Comparison of ENCODE assay signal across 8 cellular contexts in the genomic region with DNA sequence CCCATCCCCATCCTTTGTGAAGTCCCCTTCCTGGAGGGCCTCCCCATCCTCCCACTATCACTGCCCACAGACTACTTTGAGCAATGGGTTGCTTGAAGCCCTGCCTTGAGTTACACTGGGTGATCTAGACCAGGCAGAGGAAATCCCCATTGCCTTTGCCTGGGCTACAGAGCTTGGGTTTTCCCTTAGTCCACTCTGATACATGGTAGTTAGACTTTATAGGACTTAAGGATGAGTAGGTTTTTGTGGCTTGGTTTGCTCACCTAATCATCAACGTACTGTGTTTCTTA. TPM values are rescaled to one million over a fixed set of nuclear protein-coding genes. Genes with fewer than 3 reads are reported as not detected.
DNase-seq lines count a peak whose midpoint lies in the region; ATAC-seq and TF ChIP-seq lines count a peak whose summit lies in the region.

No MANE protein-coding gene starts in this region.

- no peaks in the 10 kb centered on the region for H3K9me3 Mint-ChIP-seq in memory B cell

- ATAC-seq in GM21786 (IDR thresholded peaks at IDR 0.05; ENCODE audit: unreplicated experiment) (peak; percentile 32), memory B cell (ENCODE audit: low read depth) (peak; percentile 36)

- no peak for TF ChIP-seq EP300 in suprapubic skin (IDR thresholded peaks at IDR 0.05)

- peaks cover 80% of the 10 kb centered on the region for H3K4me1 Mint-ChIP-seq in memory B cell

- H3K36me3 ChIP-seq in SJCRH30 (no peaks in the 10 kb centered on the region), suprapubic skin (no peaks in the 10 kb centered on the region)

- peak overlapping the region; percentile 76 for H3K4me3 Mint-ChIP-seq in memory B cell

- H3K4me1 ChIP-seq in SJCRH30 (peaks cover 65% of the 10 kb centered on the region), suprapubic skin (peaks cover 22% of the 10 kb centered on the region)

- peak overlapping the region; percentile 92 for H3K27ac Mint-ChIP-seq in memory B cell

- WGBS in suprapubic skin = 81% methylated on average over 1 of the region's 1 CpG

- H3K9me3 ChIP-seq in SJCRH30 (replicated peaks) (no peaks in the 10 kb centered on the region), suprapubic skin (no peaks in the 10 kb centered on the region)

- H3K27me3 ChIP-seq in SJCRH30 (no peaks in the 10 kb centered on the region), suprapubic skin (no peaks in the 10 kb centered on the region)

- DNase-seq in GM10266 (ENCODE audit: extremely low spot score) = peak; percentile 31
- DNase-seq in SJCRH30 = no peak
- DNase-seq in memory B cell (ENCODE audit: low spot score in 2 of 2) = no peak
- no peak for DNase-seq in substantia nigra (lab: John Stamatoyannopoulos, UW)
- no peak for DNase-seq in NCI-H2227 treated with DMSO at 0.1 percent for 48 hours (lab: John Stamatoyannopoulos, UW)
- no peak for DNase-seq in mucosa of gallbladder (ENCODE audit: low spot score)
- DNase-seq in suprapubic skin (ENCODE audit: low spot score in 2 of 2) = no peak

- no peak overlapping the region for H3K4me3 ChIP-seq in SJCRH30
- H3K4me3 ChIP-seq in suprapubic skin = no peak overlapping the region

- H3K27ac ChIP-seq in SJCRH30 (peak overlapping the region; percentile 91; the same call in 1 of the 2 replicates), substantia nigra (ENCODE audit: low read depth, low read length, poor library complexity, severe bottlenecking) (no peak overlapping the region), suprapubic skin (no peak overlapping the region)

- H3K36me3 Mint-ChIP-seq in memory B cell = peaks cover 12% of the 10 kb centered on the region

- TF ChIP-seq CTCF in GM10266 (IDR thresholded peaks at IDR 0.05; ENCODE audit: control insufficient read depth, insufficient read depth, low read depth, missing control alignments) = no peak
- no peak for TF ChIP-seq CTCF in suprapubic skin (IDR thresholded peaks at IDR 0.05)

- TF ChIP-seq POLR2A in suprapubic skin (IDR thresholded peaks at IDR 0.05) = no peak

- H3K27me3 Mint-ChIP-seq in memory B cell = no peaks in the 10 kb centered on the region

RNA-seq across cellular contexts. Expression of a gene that starts 56.6 kb away (rescaled TPM):
- 55.0 and 61.3 TPM in 2 replicates for total RNA-seq in SJCRH30 (2014; rRNA removed; shearing (Covaris generic))
- total RNA-seq in mucosa of gallbladder (11.7 TPM), suprapubic skin (10 to 100 TPM; 13.5 to 25.0 (median 17.2) TPM)
